In genomic region chr6:56891754-56892153, GRCh38 we compare ENCODE assay signal across 11 cellular contexts.
DNase-seq lines count a peak whose midpoint lies in the region; ATAC-seq and TF ChIP-seq lines count a peak whose summit lies in the region.
"Had no signal": no experiment of that assay in that cellular context is flagged by ENCODE, and none has a peak within 500 bp of the region (broad histone marks: within the 10 kb centered on the region; RNA-seq: fewer than 3 reads in every experiment).

No MANE protein-coding gene starts in this region.

- no peaks in the 10 kb centered on the region for H3K79me2 ChIP-seq in OCI-LY3 (ENCODE audit: low read length)

- H2AFZ ChIP-seq in OCI-LY3 (ENCODE audit: low read depth, low read length) = peak overlapping the region; percentile 41

- TF ChIP-seq EP300 in gastroesophageal sphincter (IDR thresholded peaks at IDR 0.05) = no peak

- H3K27ac ChIP-seq in OCI-LY3 (ENCODE audit: low read length) (peak overlapping the region; percentile 89), gastroesophageal sphincter (peak overlapping the region in 1 of 4 donors; percentile 70)

- peak; percentile 63 for DNase-seq in AG10803 (ENCODE audit: low read depth)
- DNase-seq in GM13977 (ENCODE audit: low spot score) = no peak
- DNase-seq in fibroblast of peridontal ligament (ENCODE audit: extremely low read depth) = peak; percentile 56
- no peak for DNase-seq in SHP77 (lab: John Stamatoyannopoulos, UW)
- DNase-seq: activated T-cell treated with anti-CD3 and anti-CD28 coated beads, Interleukin-2, amount 50 U/mL, for 4 hours; GDM1; naive B cell had no signal

- TF ChIP-seq CTCF in AG10803 (conservative IDR thresholded peaks at IDR 0.05; ENCODE audit: low read length) (peak; percentile 40), GM13977 (IDR thresholded peaks at IDR 0.05; ENCODE audit: extremely low read depth, insufficient read depth, missing control alignments) (peak; percentile 8), OCI-LY3 (IDR thresholded peaks at IDR 0.05; ENCODE audit: low read depth, low read length) (peak; percentile 38), gastroesophageal sphincter (IDR thresholded peaks at IDR 0.05) (no peak)

- peak overlapping the region; percentile 2; the same call in 1 of the 2 replicates for H3K9ac ChIP-seq in OCI-LY3 (ENCODE audit: low read length)

- ATAC-seq in HG03175 (IDR thresholded peaks at IDR 0.05; ENCODE audit: unreplicated experiment) (no peak), HG03196 (IDR thresholded peaks at IDR 0.05; ENCODE audit: unreplicated experiment) (no peak), gastroesophageal sphincter (no peak)
- ATAC-seq: activated T-cell treated with anti-CD3 and anti-CD28 coated beads, Interleukin-2, amount 50 U/mL, for 4 hours had no signal

- H3K4me1 ChIP-seq in OCI-LY3 (ENCODE audit: low read length) (peaks cover 35% of the 10 kb centered on the region), gastroesophageal sphincter (peaks cover 0 to 13% (median 0%) of the 10 kb centered on the region in 3 donors)

- H3K4me2 ChIP-seq in OCI-LY3 (ENCODE audit: low read length) = peak overlapping the region; percentile 68

- H3K27me3 ChIP-seq in OCI-LY3 (ENCODE audit: low read depth, low read length) (no peaks in the 10 kb centered on the region), gastroesophageal sphincter (no peaks in the 10 kb centered on the region)

- no peaks in the 10 kb centered on the region for H4K20me1 ChIP-seq in OCI-LY3 (ENCODE audit: insufficient read depth, low read length)

- in situ Hi-C loops in GM13977 (cut with MboI; ENCODE audit: low pct_unique_long_range_greater_than_20kb, low sequenced_read_pairs, unreplicated experiment) = no loop called here

- no peak overlapping the region for H3K4me3 ChIP-seq in AG10803 (ENCODE audit: low read length)
- peak overlapping the region; percentile 43 for H3K4me3 ChIP-seq in OCI-LY3 (ENCODE audit: low read length)
- H3K4me3 ChIP-seq in gastroesophageal sphincter = no peak overlapping the region

- 87 to 100% methylated on average over 2 of the region's 2 CpGs for WGBS in gastroesophageal sphincter (ENCODE audit: low coverage in 1 of 2), 2 donors

- TF ChIP-seq POLR2A in gastroesophageal sphincter (IDR thresholded peaks at IDR 0.05) = no peak

- H3K9me3 ChIP-seq in OCI-LY3 (ENCODE audit: insufficient read depth, low read length) (no peaks in the 10 kb centered on the region; the same call in 1 of the 2 replicates), gastroesophageal sphincter (no peaks in the 10 kb centered on the region)

- H3K36me3 ChIP-seq in OCI-LY3 (replicated peaks; ENCODE audit: low read depth, low read length) (no peaks in the 10 kb centered on the region), gastroesophageal sphincter (no peaks in the 10 kb centered on the region)

Comparison
In these comparisons a context has a peak if more than half of its experiments do, and no peak if none do; other contexts are left out.
1. DNase-seq: peak in AG10803 (single experiment) and fibroblast of peridontal ligament (single experiment); none in GM13977 (single experiment) and SHP77 (0 of 2).
2. CTCF ChIP-seq: peak in AG10803 (single experiment), GM13977 (single experiment) and OCI-LY3 (single experiment); none in gastroesophageal sphincter (0 of 4).